Comparison of ENCODE assay signal across 8 cellular contexts in the genomic region with DNA sequence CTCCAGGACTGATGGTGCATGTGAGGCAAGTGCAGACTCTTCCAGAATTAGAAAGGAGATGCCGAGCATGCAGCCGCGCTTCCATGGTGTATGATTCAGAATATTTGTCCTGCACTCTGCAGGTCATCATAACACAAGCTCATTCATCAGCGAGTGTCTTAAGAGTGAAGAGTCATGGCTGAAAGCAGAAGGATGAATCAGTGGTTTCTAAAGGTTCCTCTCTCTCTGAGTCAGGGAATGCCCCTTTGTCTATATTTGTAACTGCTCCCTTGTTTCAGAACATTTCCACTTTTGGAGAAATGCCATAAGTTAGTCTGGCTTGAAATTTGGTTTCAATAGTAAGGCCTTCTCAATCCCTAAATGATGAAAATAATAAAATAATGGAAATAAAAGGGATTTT. TPM values are rescaled to one million over a fixed set of nuclear protein-coding genes. Genes with fewer than 3 reads are reported as not detected.
A peak's percentile ranks its signal among the peaks of the same experiment; 100 is the strongest.
DNase-seq lines count a peak whose midpoint lies in the region; ATAC-seq and TF ChIP-seq lines count a peak whose summit lies in the region.

No MANE protein-coding gene starts in this region.

- ATAC-seq in GM21423 (IDR thresholded peaks at IDR 0.05; ENCODE audit: unreplicated experiment), result peak; percentile 91
- peak; percentile 80 for ATAC-seq in HG03575 (IDR thresholded peaks at IDR 0.05; ENCODE audit: extremely low read depth, insufficient number of reproducible peaks, low FRiP score, unreplicated experiment)

- peaks cover 0 to 18% of the 10 kb centered on the region in 2 donors for H3K4me1 ChIP-seq in thyroid gland

- no peak overlapping the region for H3K4me3 ChIP-seq in thyroid gland (replicated peaks in 1 of 3)

- no peaks in the 10 kb centered on the region for H3K36me3 ChIP-seq in thyroid gland

- no peak for TF ChIP-seq CTCF in thyroid gland (IDR thresholded peaks at IDR 0.05)

- H3K27me3 ChIP-seq in thyroid gland, result no peaks in the 10 kb centered on the region

- TF ChIP-seq POLR2A in thyroid gland (IDR thresholded peaks at IDR 0.05), result no peak

- H3K27ac ChIP-seq in thyroid gland, result peak overlapping the region in 1 of 3 donors; percentile 29

- peak; percentile 91 for DNase-seq in EL
- peak; percentile 22 for DNase-seq in dermis blood vessel endothelial cell
- peak; percentile 18 to 37 for DNase-seq in thyroid gland
- no peak for DNase-seq in activated effector memory CD4-positive, alpha-beta T cell treated with anti-CD3 and anti-CD28 coated beads, Interleukin-2, amount 50 U/mL, for 16 hours
- no peak for DNase-seq in NCI-H748 (lab: John Stamatoyannopoulos, UW; ENCODE audit: unreplicated experiment)
- no peak for DNase-seq in cerebellar nuclear complex (lab: John Stamatoyannopoulos, UW)

- 53 to 56% methylated on average over 4 of the region's 4 CpGs for WGBS in thyroid gland, 2 donors

- intact Hi-C loops in thyroid gland (cut with DNase I), result no loop called here

- no peaks in the 10 kb centered on the region for H3K9me3 ChIP-seq in thyroid gland

RNA-seq across cellular contexts. Expression of gene HECW1, which starts 52.3 kb away (rescaled TPM):
- total RNA-seq in dermis blood vessel endothelial cell, result not detected in 2 replicates
- total RNA-seq in thyroid gland, result 1 to 10 TPM in 3 of 4 donors, under 1 TPM in 1; 0.67 to 4.7 (median 2.3) TPM

Comparison
In these comparisons a context has a peak if more than half of its experiments do, and no peak if none do; other contexts are left out.
1. DNase-seq: peak in EL (single experiment), dermis blood vessel endothelial cell (single experiment) and thyroid gland (2 of 2); none in activated effector memory CD4-positive, alpha-beta T cell treated with anti-CD3 and anti-CD28 coated beads, Interleukin-2, amount 50 U/mL, for 16 hours (single experiment), NCI-H748 (single experiment) and cerebellar nuclear complex (0 of 2).